In the genomic region with DNA sequence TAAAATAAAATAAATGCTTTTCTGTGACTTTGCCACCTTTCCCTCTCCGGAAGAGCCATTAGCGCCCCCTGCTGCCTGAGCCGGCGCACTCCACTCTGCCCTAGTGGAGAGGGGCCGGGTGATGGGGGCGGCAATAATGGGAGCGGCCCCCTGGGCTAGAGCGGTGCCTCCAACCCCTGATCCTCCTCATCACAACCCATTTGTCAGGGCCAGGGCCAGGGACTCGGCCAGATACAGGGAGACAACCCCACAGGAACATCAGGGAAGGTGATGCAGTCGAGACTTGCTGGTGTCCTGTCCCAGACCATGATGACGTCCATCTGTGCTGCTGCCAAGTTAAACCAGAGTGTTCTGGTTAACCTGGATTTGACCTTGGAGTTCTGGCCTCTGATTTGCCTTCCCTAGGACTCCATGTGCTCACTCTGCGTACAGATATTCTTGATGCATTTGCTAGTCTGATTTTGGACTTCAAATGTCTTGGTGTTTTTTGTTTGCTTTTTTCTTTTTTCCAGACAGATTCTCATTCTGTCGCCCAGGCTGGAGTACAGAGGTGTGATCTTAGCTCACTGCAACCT, we compare ENCODE assay signal across 8 cellular contexts. TPM values are rescaled to one million over a fixed set of nuclear protein-coding genes. Genes with fewer than 3 reads are reported as not detected.
DNase-seq lines count a peak whose midpoint lies in the region; ATAC-seq, FAIRE-seq and TF ChIP-seq lines count a peak whose summit lies in the region.

No MANE protein-coding gene starts in this region.

- H2AFZ ChIP-seq in astrocyte (ENCODE audit: low read depth, low read length): peak overlapping the region; percentile 62

- no peak overlapping the region for H3K9ac ChIP-seq in astrocyte (ENCODE audit: low read length)

- no peaks in the 10 kb centered on the region for H4K20me1 ChIP-seq in astrocyte (ENCODE audit: insufficient read depth, low read length)

- no peaks in the 10 kb centered on the region for H3K36me3 Mint-ChIP-seq in astrocyte (ENCODE audit: low read depth, unreplicated experiment)
- no peaks in the 10 kb centered on the region for H3K36me3 Mint-ChIP-seq in stimulated activated effector memory CD8-positive, alpha-beta T cell treated with anti-CD3 and anti-CD28 coated beads, Interleukin-12 subunit alpha, Interleukin-12 subunit beta, amount 100 ng/mL, for 72 hours

- H3K27me3 Mint-ChIP-seq in astrocyte (ENCODE audit: low read depth, unreplicated experiment): no peaks in the 10 kb centered on the region

- no peak for FAIRE-seq in astrocyte (lab: Jason Lieb, UNC)

- H3K27me3 ChIP-seq in astrocyte (ENCODE audit: insufficient read depth, low read length): no peaks in the 10 kb centered on the region

- H3K27ac ChIP-seq in astrocyte (ENCODE audit: low read depth, low read length): no peak overlapping the region

- H3K36me3 ChIP-seq in astrocyte (ENCODE audit: insufficient read depth, low read length): no peaks in the 10 kb centered on the region

- no peak overlapping the region for H3K4me3 ChIP-seq in astrocyte (ENCODE audit: insufficient read depth, low read depth, low read length)

- no peak overlapping the region for H3K4me3 Mint-ChIP-seq in astrocyte (ENCODE audit: unreplicated experiment)
- no peak overlapping the region for H3K4me3 Mint-ChIP-seq in stimulated activated effector memory CD8-positive, alpha-beta T cell treated with anti-CD3 and anti-CD28 coated beads, Interleukin-12 subunit alpha, Interleukin-12 subunit beta, amount 100 ng/mL, for 72 hours

- no peaks in the 10 kb centered on the region for H3K79me2 ChIP-seq in astrocyte (ENCODE audit: insufficient read depth, low read length)

- no peaks in the 10 kb centered on the region for H3K9me3 Mint-ChIP-seq in astrocyte (ENCODE audit: unreplicated experiment)
- no peaks in the 10 kb centered on the region for H3K9me3 Mint-ChIP-seq in stimulated activated effector memory CD8-positive, alpha-beta T cell treated with anti-CD3 and anti-CD28 coated beads, Interleukin-12 subunit alpha, Interleukin-12 subunit beta, amount 100 ng/mL, for 72 hours

- H3K4me2 ChIP-seq in astrocyte (ENCODE audit: low read length): peak overlapping the region; percentile 8

- H3K27ac Mint-ChIP-seq in astrocyte (ENCODE audit: unreplicated experiment): no peak overlapping the region
- H3K27ac Mint-ChIP-seq in stimulated activated effector memory CD8-positive, alpha-beta T cell treated with anti-CD3 and anti-CD28 coated beads, Interleukin-12 subunit alpha, Interleukin-12 subunit beta, amount 100 ng/mL, for 72 hours: no peak overlapping the region

- H3K9me3 ChIP-seq in astrocyte (ENCODE audit: insufficient read depth, low read depth, low read length): no peaks in the 10 kb centered on the region

- no peaks in the 10 kb centered on the region for H3K4me1 ChIP-seq in astrocyte (ENCODE audit: insufficient read depth, low read length)

- TF ChIP-seq CTCF in astrocyte (IDR thresholded peaks at IDR 0.05; ENCODE audit: insufficient read depth, low read depth, low read length): peak; percentile 17

- H3K4me1 Mint-ChIP-seq in astrocyte (ENCODE audit: low read depth, unreplicated experiment): peaks cover 2% of the 10 kb centered on the region
- no peaks in the 10 kb centered on the region for H3K4me1 Mint-ChIP-seq in stimulated activated effector memory CD8-positive, alpha-beta T cell treated with anti-CD3 and anti-CD28 coated beads, Interleukin-12 subunit alpha, Interleukin-12 subunit beta, amount 100 ng/mL, for 72 hours

- peak; percentile 17 for DNase-seq in activated T-cell treated with anti-CD3 and anti-CD28 coated beads for 1 hour (ENCODE audit: low read depth)
- no peak for DNase-seq in activated T-cell treated with anti-CD3 and anti-CD28 coated beads for 4 hours
- DNase-seq in NCI-H82 (lab: John Stamatoyannopoulos, UW): peak; percentile 74
- DNase-seq in astrocyte (ENCODE audit: low read depth): peak; percentile 67
- peak; percentile 96 for DNase-seq in iris pigment epithelial cell (ENCODE audit: low read depth)
- peak in 1 of 2 donors; percentile 61 for DNase-seq in stimulated activated effector memory CD8-positive, alpha-beta T cell treated with anti-CD3 and anti-CD28 coated beads, Interleukin-12 subunit alpha, Interleukin-12 subunit beta, amount 100 ng/mL, for 72 hours (ENCODE audit: low spot score in 2 of 2)

- ATAC-seq in stimulated activated effector memory CD8-positive, alpha-beta T cell treated with anti-CD3 and anti-CD28 coated beads, Interleukin-12 subunit alpha, Interleukin-12 subunit beta, amount 100 ng/mL, for 72 hours: peak; percentile 66
- ATAC-seq in HG03196 (IDR thresholded peaks at IDR 0.05; ENCODE audit: unreplicated experiment): no peak
- ATAC-seq in HG03025 (IDR thresholded peaks at IDR 0.05; ENCODE audit: low FRiP score, unreplicated experiment): no peak

RNA-seq across cellular contexts. Expression of gene BPTF, which starts 46.1 kb away (rescaled TPM):
- total RNA-seq in astrocyte: 72.7 and 73.9 TPM in 2 replicates
